1 cellular context compared by ENCODE assay signal in genomic region chr11:68117896-68118470, GRCh38.
A peak's percentile ranks its signal among the peaks of the same experiment; 100 is the strongest.
TF ChIP-seq lines count a peak whose summit lies in the region.

No MANE protein-coding gene starts in this region.

TF ChIP-seq in HepG2, 621 proteins besides CTCF, POLR2A, EP300 and RAD21 (continued from another document):
- no peak for TF ChIP-seq STAT6 (CRISPR knock-in tag; IDR thresholded peaks at IDR 0.05; ENCODE audit: borderline replicate concordance)
- 0 out of 2 replicates have a peak, but pooled peaks have one; percentile 16 for TF ChIP-seq MIXL1 (CRISPR knock-in tag; IDR thresholded peaks at IDR 0.05)
- no peak for TF ChIP-seq USF2 (IDR thresholded peaks at IDR 0.05; ENCODE audit: low read depth, low read length)
- no peak for TF ChIP-seq USF2 (CRISPR knock-in tag; IDR thresholded peaks at IDR 0.05; ENCODE audit: borderline replicate concordance)
- no peak for TF ChIP-seq ZNF431 (CRISPR knock-in tag; IDR thresholded peaks at IDR 0.05; ENCODE audit: borderline replicate concordance, low read depth)
- TF ChIP-seq ZNF136 (CRISPR knock-in tag; IDR thresholded peaks at IDR 0.05; ENCODE audit: low read depth): no peak
- TF ChIP-seq ZSCAN9 (CRISPR knock-in tag; IDR thresholded peaks at IDR 0.05; ENCODE audit: borderline replicate concordance): 0 out of 2 replicates have a peak, but pooled peaks have one; percentile 22
- TF ChIP-seq XRCC5 (optimal IDR thresholded peaks at IDR 0.05; ENCODE audit: low read length): peak; percentile 17
- TF ChIP-seq FOXP4 (CRISPR knock-in tag; IDR thresholded peaks at IDR 0.05): peak; percentile 30; the same call in 1 of the 2 replicates
- no peak for TF ChIP-seq ELF4 (CRISPR knock-in tag; IDR thresholded peaks at IDR 0.05; ENCODE audit: borderline replicate concordance)
TF ChIP-seq in HepG2: peak in this region for 25.
